In genomic region chr17:17147821-17148220, GRCh38 we compare ENCODE assay signal across 24 cellular contexts. TPM values are rescaled to one million over a fixed set of nuclear protein-coding genes. Genes with fewer than 3 reads are reported as not detected.
A peak's percentile ranks its signal among the peaks of the same experiment; 100 is the strongest.
DNase-seq lines count a peak whose midpoint lies in the region; ATAC-seq and TF ChIP-seq lines count a peak whose summit lies in the region.
"Had no signal": no experiment of that assay in that cellular context is flagged by ENCODE, and none has a peak within 500 bp of the region (broad histone marks: within the 10 kb centered on the region; RNA-seq: fewer than 3 reads in every experiment).

No MANE protein-coding gene starts in this region.

- no peaks in the 10 kb centered on the region for H4K20me1 ChIP-seq in fibroblast of lung (ENCODE audit: control insufficient read depth, extremely low read depth, insufficient read depth, low read length)

- H3K36me3 ChIP-seq in fibroblast of lung (ENCODE audit: control insufficient read depth, insufficient read depth, low read length), result peaks cover 26% of the 10 kb centered on the region
- H3K36me3 ChIP-seq in gastrocnemius medialis, result peaks cover 0 to 57% of the 10 kb centered on the region in 2 donors

- in situ Hi-C loops in gastrocnemius medialis (cut with MboI; ENCODE audit: low sequenced_read_pairs in 4 of 4), result loop anchor here in 2 of 4 donors (25.0 kb wide), 2 partner anchors 111 to 136 kb away; partner anchors contain the start of gene MPRIP (in 1 of the 2)

- no peak overlapping the region for H2AFZ ChIP-seq in fibroblast of lung (ENCODE audit: low read length)

- H3K4me1 ChIP-seq in fibroblast of lung (ENCODE audit: control insufficient read depth, extremely low read depth, insufficient read depth, low read length) (peaks cover 18% of the 10 kb centered on the region), gastrocnemius medialis (peaks cover 52 to 70% of the 10 kb centered on the region in 2 donors)

- ATAC-seq in gastrocnemius medialis, result no peak
- ATAC-seq: activated CD8-positive, alpha-beta T cell treated with anti-CD3 and anti-CD28 coated beads for 36 hours; naive thymus-derived CD8-positive, alpha-beta T cell had no signal

- DNase-seq in EH (ENCODE audit: low read depth), result peak; percentile 12
- DNase-seq in RPMI7951 (ENCODE audit: low read depth), result peak; percentile 28
- DNase-seq in fibroblast of lung (ENCODE audit: low read depth in 2 of 2), result peak; percentile 10 to 66
- no peak for DNase-seq in gastrocnemius medialis
- no peak for DNase-seq in NCI-H1048 (lab: John Stamatoyannopoulos, UW)
- no peak for DNase-seq in foreskin melanocyte
- no peak for DNase-seq in globus pallidus (ENCODE audit: low spot score)
- DNase-seq in NCI-H2107 (lab: John Stamatoyannopoulos, UW), result no peak
- DNase-seq: activated CD4-positive, CD25-positive, alpha-beta regulatory T cell treated with anti-CD3 and anti-CD28 coated beads, Interleukin-2, amount 50 U/mL, for 72 hours; activated CD8-positive, alpha-beta T cell treated with anti-CD3 and anti-CD28 coated beads for 36 hours; activated effector memory CD4-positive, alpha-beta T cell treated with Interleukin-2 at 50 U/mL for 16 hours; activated naive CD8-positive, alpha-beta T cell treated with anti-CD3 and anti-CD28 coated beads, Interleukin-2, amount 10 ng/mL, durations not matched to agents 7 days and 5 days; cerebellar nuclear complex; DMS153; left ventricle myocardium inferior; naive thymus-derived CD8-positive, alpha-beta T cell; NCI-H1436 treated with DMSO at 0.1 percent for 48 hours; NCI-H446; NCI-H82; occipital lobe; small intestine; stimulated activated CD8-positive, alpha-beta memory T cell treated with anti-CD3 and anti-CD28 coated beads, Interleukin-4, amount 100 ng/mL, for 48 hours; tibial artery had no signal

- H3K79me2 ChIP-seq in fibroblast of lung (ENCODE audit: control insufficient read depth, insufficient read depth, low read length), result no peaks in the 10 kb centered on the region

- TF ChIP-seq CTCF in fibroblast of lung (conservative IDR thresholded peaks at IDR 0.05 in 1 of 2, IDR thresholded peaks at IDR 0.05 in 1 of 2; ENCODE audit: low read depth in 1 of 2, low read length in 2 of 2) (no peak), gastrocnemius medialis (IDR thresholded peaks at IDR 0.05 in 4 of 5, conservative IDR thresholded peaks at IDR 0.05 in 1 of 5) (no peak)

- H3K27me3 ChIP-seq in fibroblast of lung (ENCODE audit: control insufficient read depth, insufficient read depth, low read length), result no peaks in the 10 kb centered on the region
- H3K27me3 ChIP-seq in gastrocnemius medialis, result no peaks in the 10 kb centered on the region
- H3K27me3 ChIP-seq: tibial artery had no signal

- intact Hi-C loops in gastrocnemius medialis (cut with DNase I; ENCODE audit: low total_unique reads), result no loop called here

- H3K9me3 ChIP-seq in fibroblast of lung (ENCODE audit: control insufficient read depth, insufficient read depth, low read depth, low read length) (no peaks in the 10 kb centered on the region), gastrocnemius medialis (no peaks in the 10 kb centered on the region)
- H3K9me3 ChIP-seq: left ventricle myocardium inferior, tibial artery had no signal

- H3K9ac ChIP-seq in fibroblast of lung (ENCODE audit: insufficient read depth, low read length), result no peak overlapping the region

- H3K27ac ChIP-seq in fibroblast of lung (ENCODE audit: insufficient read depth, low read length) (no peak overlapping the region), gastrocnemius medialis (peak overlapping the region; percentile 55 to 95 (median 68))
- H3K27ac ChIP-seq: HL-60, left ventricle myocardium inferior had no signal

- no peak overlapping the region for H3K4me2 ChIP-seq in fibroblast of lung (ENCODE audit: extremely low read depth, insufficient read depth, low read length)

- TF ChIP-seq POLR2A in gastrocnemius medialis (IDR thresholded peaks at IDR 0.05), result no peak

- H3K4me3 ChIP-seq in fibroblast of lung (replicated peaks in 1 of 4; ENCODE audit: control extremely low read depth in 1 of 4, insufficient read depth in 1 of 4, low read depth in 3 of 4, low read length in 4 of 4) (no peak overlapping the region), gastrocnemius medialis (no peak overlapping the region)
- H3K4me3 ChIP-seq: left ventricle myocardium inferior, tibial artery had no signal

RNA-seq across cellular contexts. Expression of gene PLD6, which starts 58.3 kb away (rescaled TPM):
- 0.24 and 0.29 TPM in 2 replicates for total RNA-seq in RPMI7951 (2014; rRNA removed; shearing (Covaris generic))
- total RNA-seq in fibroblast of lung (6.7 and 7.8 TPM in 2 replicates), gastrocnemius medialis (1 to 10 TPM; 1.9 to 5.1 (median 2.7) TPM)
- 2.5 and 4.7 TPM in 2 replicates for polyA plus RNA-seq in fibroblast of lung
- 1.5 and 3.6 TPM in 2 replicates for polyA plus RNA-seq in fibroblast of lung (2012)
- 0.47 and 2.8 TPM in 2 replicates for polyA minus RNA-seq in fibroblast of lung (ENCODE audit: low replicate concordance)

Comparison
In these comparisons a context has a peak if more than half of its experiments do, and no peak if none do; other contexts are left out.
1. DNase-seq: peak in EH (single experiment), RPMI7951 (single experiment) and fibroblast of lung (2 of 2); none in gastrocnemius medialis (0 of 2), NCI-H1048 (single experiment), foreskin melanocyte (single experiment), globus pallidus (single experiment) and NCI-H2107 (single experiment).